8 cellular contexts compared by ENCODE assay signal in the genomic region with DNA sequence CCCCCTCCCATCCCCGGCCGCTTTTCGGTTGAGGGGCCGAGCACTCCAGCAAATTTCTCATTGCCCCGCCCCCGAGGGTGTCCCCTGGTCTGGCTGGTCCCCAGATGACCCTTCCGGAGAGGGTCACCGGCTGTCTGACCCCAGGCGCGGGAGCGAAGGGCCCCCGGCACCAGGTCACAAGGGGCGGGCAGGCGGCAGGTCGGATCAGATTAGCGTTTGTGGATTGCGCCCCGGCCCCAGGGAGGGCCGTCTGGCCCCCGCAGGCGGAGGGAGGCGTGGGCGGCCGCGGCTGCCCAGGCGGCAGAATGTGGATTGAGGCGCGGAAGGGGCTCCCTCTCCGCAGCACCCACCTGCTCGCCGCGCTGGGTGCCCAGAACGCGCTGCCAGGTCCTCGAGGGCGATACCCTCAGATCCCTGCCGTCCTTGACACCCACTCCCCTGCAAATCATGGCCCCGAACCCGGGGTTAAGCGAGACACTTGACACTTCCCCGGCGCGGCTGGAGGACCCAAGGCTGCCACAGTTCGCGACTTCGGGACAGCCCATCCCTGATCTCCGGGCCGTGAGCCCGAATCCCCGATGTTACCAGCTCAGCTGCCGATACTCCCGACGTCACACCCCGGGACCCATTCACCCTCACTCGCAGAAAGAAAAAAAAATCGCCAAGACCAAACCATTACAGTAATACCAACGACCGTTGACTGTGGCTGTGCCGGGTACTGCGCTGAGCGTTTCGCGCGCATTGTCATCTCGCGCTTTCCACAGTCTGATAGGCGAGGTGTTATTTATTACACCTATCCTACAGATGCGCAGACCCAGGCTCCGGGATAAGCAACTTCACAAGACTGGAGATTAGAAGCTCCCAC. TPM values are rescaled to one million over a fixed set of nuclear protein-coding genes. Genes with fewer than 3 reads are reported as not detected.
DNase-seq lines count a peak whose midpoint lies in the region; ATAC-seq lines count a peak whose summit lies in the region.

No MANE protein-coding gene starts in this region.

- H3K9me3 ChIP-seq in muscle layer of colon (ENCODE audit: low read length) (no peaks in the 10 kb centered on the region), aorta (ENCODE audit: control insufficient read depth, low read length) (no peaks in the 10 kb centered on the region)

- H3K27ac ChIP-seq in muscle layer of colon (ENCODE audit: low read depth, low read length) (no peak overlapping the region), aorta (ENCODE audit: low read depth in 1 of 2, low read length in 2 of 2) (no peak overlapping the region)

- H3K27me3 ChIP-seq in muscle layer of colon (ENCODE audit: control insufficient read depth in 1 of 2, insufficient read depth in 2 of 2, low read length in 2 of 2) = peaks cover 16 to 29% of the 10 kb centered on the region in 2 donors
- H3K27me3 ChIP-seq in aorta (ENCODE audit: control insufficient read depth in 1 of 2, insufficient read depth in 2 of 2, low read length in 1 of 2) = peaks cover 0 to 2% of the 10 kb centered on the region in 2 donors

- peaks cover 17% of the 10 kb centered on the region for H3K4me1 Mint-ChIP-seq in dendritic cell treated with granulocyte-macrophage colony-stimulating factor and Interleukin-4, amounts not matched to agents 40 ng/mL and 50 ng/mL, for 4 days (ENCODE audit: low read depth)

- H3K4me3 ChIP-seq in muscle layer of colon (ENCODE audit: low read depth in 1 of 2, low read length in 2 of 2) (peak overlapping the region; percentile 39 to 46), aorta (ENCODE audit: low read length in 2 of 2) (no peak overlapping the region)

- no peaks in the 10 kb centered on the region for H3K9me3 Mint-ChIP-seq in dendritic cell treated with granulocyte-macrophage colony-stimulating factor and Interleukin-4, amounts not matched to agents 40 ng/mL and 50 ng/mL, for 4 days

- WGBS in aorta, 2 donors = 5 to 9% methylated on average over 55 to 69 of the region's 69 CpGs

- H3K9ac ChIP-seq in muscle layer of colon (ENCODE audit: low read length) = no peak overlapping the region

- ATAC-seq in aorta (ENCODE audit: low FRiP score) (peak; percentile 21), HG03565 (IDR thresholded peaks at IDR 0.05; ENCODE audit: unreplicated experiment) (no peak)

- peaks cover 13% of the 10 kb centered on the region for H3K4me1 ChIP-seq in muscle layer of colon (ENCODE audit: insufficient read depth, low read length)
- no peaks in the 10 kb centered on the region for H3K4me1 ChIP-seq in aorta (ENCODE audit: control insufficient read depth in 1 of 2, insufficient read depth in 2 of 2, low read length in 2 of 2)

- H3K4me3 Mint-ChIP-seq in dendritic cell treated with granulocyte-macrophage colony-stimulating factor and Interleukin-4, amounts not matched to agents 40 ng/mL and 50 ng/mL, for 4 days = peak overlapping the region; percentile 46

- no peak overlapping the region for H3K27ac Mint-ChIP-seq in dendritic cell treated with granulocyte-macrophage colony-stimulating factor and Interleukin-4, amounts not matched to agents 40 ng/mL and 50 ng/mL, for 4 days

- DNase-seq in stimulated activated CD4-positive, alpha-beta T cell treated with anti-CD3 and anti-CD28 coated beads, Interleukin-4, amount 100 ng/mL, for 24 hours = peak; percentile 8
- no peak for DNase-seq in stimulated activated CD4-positive, alpha-beta T cell treated with anti-CD3 and anti-CD28 coated beads, Interleukin-2, amount 100 ng/mL, for 48 hours
- peak in 1 of 2 donors; percentile 78 for DNase-seq in aorta
- DNase-seq in central memory CD4-positive, alpha-beta T cell = no peak
- no peak for DNase-seq in kidney glomerular epithelial cell (lab: John Stamatoyannopoulos, UW)

- intact Hi-C loops in dendritic cell treated with granulocyte-macrophage colony-stimulating factor and Interleukin-4, amounts not matched to agents 40 ng/mL and 50 ng/mL, for 4 days (cut with micrococcal nuclease) = no loop called here
- intact Hi-C loops in aorta (cut with DNase I) = no loop called here

- peaks cover 77% of the 10 kb centered on the region for H3K27me3 Mint-ChIP-seq in dendritic cell treated with granulocyte-macrophage colony-stimulating factor and Interleukin-4, amounts not matched to agents 40 ng/mL and 50 ng/mL, for 4 days

- peaks cover 4% of the 10 kb centered on the region for H3K36me3 Mint-ChIP-seq in dendritic cell treated with granulocyte-macrophage colony-stimulating factor and Interleukin-4, amounts not matched to agents 40 ng/mL and 50 ng/mL, for 4 days (ENCODE audit: low read depth)

- H3K36me3 ChIP-seq in muscle layer of colon (ENCODE audit: insufficient read depth, low read length) = peaks cover 3% of the 10 kb centered on the region
- H3K36me3 ChIP-seq in aorta (ENCODE audit: control insufficient read depth in 1 of 2, insufficient read depth in 2 of 2, low read length in 1 of 2) = no peaks in the 10 kb centered on the region

RNA-seq across cellular contexts. Expression of a gene that starts 1.0 kb away (rescaled TPM):
- not detected for total RNA-seq in aorta
- polyA plus RNA-seq in aorta = under 1 TPM in 1 of 2 donors, not detected in 1; 0.13 TPM

RNA-seq across cellular contexts. Expression of a gene that starts 36.6 kb away (rescaled TPM):
- total RNA-seq in aorta = 10 to 100 TPM; 50.4 to 60.5 TPM
- 10 to 100 TPM; 27.6 to 39.2 TPM for polyA plus RNA-seq in aorta

RNA-seq across cellular contexts. Expression of a gene that starts 38.0 kb away (rescaled TPM):
- total RNA-seq in aorta = 10 to 100 TPM; 10.7 to 11.5 TPM
- polyA plus RNA-seq in aorta = 1 to 10 TPM; 3.9 to 5.7 TPM

RNA-seq across cellular contexts. Expression of a gene that starts 58.1 kb away (rescaled TPM):
- 1 to 10 TPM; 1.9 to 5.6 TPM for total RNA-seq in aorta
- polyA plus RNA-seq in aorta = 1 to 10 TPM; 3.8 to 4.0 TPM

Comparison
In these comparisons a context has a peak if more than half of its experiments do, and no peak if none do; other contexts are left out.
1. H3K4me3 ChIP-seq: peak in muscle layer of colon (2 of 2); none in aorta (0 of 2).